ENCODE assay signal across 15 cellular contexts in the genomic region with DNA sequence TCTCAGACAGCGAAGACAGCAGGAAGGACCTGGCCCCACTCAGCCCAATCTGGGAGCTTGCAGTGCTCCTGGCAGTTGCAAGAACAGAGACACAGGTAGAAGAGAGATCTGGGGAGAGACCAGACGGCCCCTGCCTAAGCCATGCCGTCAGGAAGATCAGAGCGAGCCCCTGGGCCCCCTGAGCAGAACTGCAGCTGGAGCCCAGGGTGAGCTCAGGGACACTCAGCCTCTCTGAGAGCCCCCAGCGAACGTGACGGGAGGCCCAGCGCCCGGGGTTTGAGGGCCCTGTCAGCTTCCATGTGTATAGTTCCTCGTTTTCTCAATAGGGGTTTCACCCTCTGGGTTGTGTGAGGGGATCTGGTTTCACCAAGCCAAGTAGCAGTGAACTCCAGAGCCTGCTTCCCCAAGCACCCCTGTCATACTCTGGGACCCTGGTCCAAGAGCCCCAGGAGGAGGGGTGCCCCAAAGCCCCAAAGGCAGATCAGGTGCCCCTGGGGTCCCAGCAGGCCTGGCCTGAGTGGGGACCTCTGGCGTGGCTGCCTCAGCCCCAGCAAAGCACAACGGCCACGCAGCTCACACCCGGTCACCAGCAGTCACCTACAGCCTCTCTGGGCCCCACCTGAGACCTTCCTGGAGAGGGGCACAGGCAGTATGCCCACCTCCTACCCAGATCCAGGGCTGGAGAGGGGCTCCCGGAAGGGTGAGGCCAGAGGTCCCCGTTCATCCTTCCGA.
A peak's percentile ranks its signal among the peaks of the same experiment; 100 is the strongest.
DNase-seq lines count a peak whose midpoint lies in the region; ATAC-seq, FAIRE-seq and TF ChIP-seq lines count a peak whose summit lies in the region.
"Had no signal": no experiment of that assay in that cellular context is flagged by ENCODE, and none has a peak within 500 bp of the region (broad histone marks: within the 10 kb centered on the region; RNA-seq: fewer than 3 reads in every experiment).

No MANE protein-coding gene starts in this region.

- no peak overlapping the region for H3K4me3 Mint-ChIP-seq in brain
- no peak overlapping the region for H3K4me3 Mint-ChIP-seq in mesothelial cell of epicardium
- H3K4me3 Mint-ChIP-seq: HFFc6 had no signal

- no peak for FAIRE-seq in GM19239 (lab: Jason Lieb, UNC)

- peaks cover 33% of the 10 kb centered on the region for H3K4me1 ChIP-seq in parathyroid adenoma
- H3K4me1 ChIP-seq in thymus (ENCODE audit: control insufficient read depth, insufficient read depth, low read length) = no peaks in the 10 kb centered on the region

- 79% methylated on average over 17 of the region's 17 CpGs for WGBS in thymus

- H3K27me3 ChIP-seq in parathyroid adenoma (ENCODE audit: control insufficient read depth, insufficient read depth, low read length) (no peaks in the 10 kb centered on the region), thymus (ENCODE audit: control insufficient read depth, insufficient read depth) (no peaks in the 10 kb centered on the region)
- H3K27me3 ChIP-seq: BLaER1 had no signal

- H3K36me3 Mint-ChIP-seq in brain = no peaks in the 10 kb centered on the region
- H3K36me3 Mint-ChIP-seq in mesothelial cell of epicardium = no peaks in the 10 kb centered on the region

- no peak overlapping the region for H3K4me2 ChIP-seq in parathyroid adenoma (ENCODE audit: low read length)
- H3K4me2 ChIP-seq: BLaER1 had no signal

- H3K27me3 Mint-ChIP-seq in brain (peaks cover 11% of the 10 kb centered on the region), mesothelial cell of epicardium (ENCODE audit: low read depth) (peaks cover 4% of the 10 kb centered on the region)

- H3K4me3 ChIP-seq in parathyroid adenoma (ENCODE audit: low read depth, low read length) = no peak overlapping the region
- H3K4me3 ChIP-seq in thymus (ENCODE audit: low read length) = no peak overlapping the region
- H3K4me3 ChIP-seq: BLaER1 had no signal

- no peaks in the 10 kb centered on the region for H3K9me3 ChIP-seq in parathyroid adenoma (ENCODE audit: control insufficient read depth, low read length)
- H3K9me3 ChIP-seq in thymus (ENCODE audit: control insufficient read depth) = peaks cover 1% of the 10 kb centered on the region

- DNase-seq in mesothelial cell of epicardium (ENCODE audit: low spot score in 2 of 2, unreplicated experiment in 2 of 2) (no peak), NCI-H69 (lab: John Stamatoyannopoulos, UW) (no peak), GM19239 (ENCODE audit: insufficient read length, low spot score) (no peak)
- DNase-seq: 8988T, AML-193, DMS53, GF-D8, HCEC 1CT, HFFc6 had no signal

- H3K4me1 Mint-ChIP-seq in brain = peaks cover 26% of the 10 kb centered on the region
- peaks cover 15% of the 10 kb centered on the region for H3K4me1 Mint-ChIP-seq in mesothelial cell of epicardium

- H3K36me3 ChIP-seq in parathyroid adenoma (ENCODE audit: control insufficient read depth, insufficient read depth, low read length) (no peaks in the 10 kb centered on the region), thymus (ENCODE audit: control insufficient read depth, insufficient read depth) (no peaks in the 10 kb centered on the region)
- H3K36me3 ChIP-seq: BLaER1 had no signal

- H3K27ac ChIP-seq in parathyroid adenoma (peak overlapping the region; percentile 99), thymus (ENCODE audit: low read depth) (peak overlapping the region; percentile 31)
- H3K27ac ChIP-seq: BLaER1, HL-60 had no signal

- no peak overlapping the region for H3K9ac ChIP-seq in parathyroid adenoma
- H3K9ac ChIP-seq: BLaER1 had no signal

- peak overlapping the region; percentile 88 for H2AFZ ChIP-seq in parathyroid adenoma

- H3K79me2 ChIP-seq in parathyroid adenoma = no peaks in the 10 kb centered on the region

- peak overlapping the region in 4 of 5 experiments; percentile 35 to 84 (median 48) for H3K27ac Mint-ChIP-seq in brain
- H3K27ac Mint-ChIP-seq in mesothelial cell of epicardium = peak overlapping the region; percentile 50
- H3K27ac Mint-ChIP-seq: HFFc6 had no signal

- no peak for TF ChIP-seq CTCF in brain (conservative IDR thresholded peaks at IDR 0.05)
- no peak for TF ChIP-seq CTCF in mesothelial cell of epicardium (IDR thresholded peaks at IDR 0.05; ENCODE audit: unreplicated experiment)
- no peak for TF ChIP-seq CTCF in parathyroid adenoma (IDR thresholded peaks at IDR 0.05)

- ATAC-seq in esophagus mucosa = no peak

- H3K9me3 Mint-ChIP-seq in brain (peaks cover 0 to 12% (median 6%) of the 10 kb centered on the region in 5 experiments), mesothelial cell of epicardium (peaks cover 8% of the 10 kb centered on the region)
